In genomic region chr7:101542527-101543241, GRCh38 we compare ENCODE assay signal across 8 cellular contexts.
DNase-seq lines count a peak whose midpoint lies in the region; ATAC-seq and TF ChIP-seq lines count a peak whose summit lies in the region.

No MANE protein-coding gene starts in this region.

- WGBS in lung, 2 donors = 34 to 45% methylated on average over 16 of the region's 16 CpGs

- TF ChIP-seq CTCF in lung (IDR thresholded peaks at IDR 0.05; ENCODE audit: control extremely low read depth, extremely low read depth) = peak; percentile 76

- no peaks in the 10 kb centered on the region for H3K4me1 ChIP-seq in lung (ENCODE audit: control insufficient read depth in 2 of 2, insufficient read depth in 2 of 2, low read length in 2 of 2)

- H3K36me3 ChIP-seq in lung (ENCODE audit: control insufficient read depth in 2 of 2, insufficient read depth in 2 of 2, low read length in 2 of 2) = no peaks in the 10 kb centered on the region

- no peak overlapping the region for H3K27ac ChIP-seq in lung (ENCODE audit: low read depth in 1 of 2, low read length in 1 of 2)

- no peaks in the 10 kb centered on the region for H3K27me3 ChIP-seq in lung (ENCODE audit: control insufficient read depth, insufficient read depth)

- peaks cover 0 to 2% of the 10 kb centered on the region in 2 donors for H3K9me3 ChIP-seq in lung (ENCODE audit: control insufficient read depth in 2 of 2, insufficient read depth in 1 of 2, low read length in 1 of 2)

- H3K4me3 ChIP-seq in lung = no peak overlapping the region

- peak; percentile 73 for ATAC-seq in lung (ENCODE audit: insufficient read depth, low FRiP score)
- ATAC-seq in GM19324 (IDR thresholded peaks at IDR 0.05; ENCODE audit: low FRiP score, unreplicated experiment) = no peak

- DNase-seq in DMS 273 (lab: John Stamatoyannopoulos, UW; ENCODE audit: unreplicated experiment) = peak; percentile 88
- no peak for DNase-seq in DMS 273 treated with DMSO at 0.1 percent for 48 hours (lab: John Stamatoyannopoulos, UW)
- peak; percentile 23 for DNase-seq in NCI-H2107 (lab: John Stamatoyannopoulos, UW)
- DNase-seq in activated CD4-positive, alpha-beta T cell treated with anti-CD3 and anti-CD28 coated beads for 4 hours = peak; percentile 59 to 81
- peak; percentile 72 for DNase-seq in cerebellum (ENCODE audit: low spot score)
- peak; percentile 70 for DNase-seq in lung (ENCODE audit: low spot score)
- peak; percentile 56 for DNase-seq in stimulated activated CD8-positive, alpha-beta memory T cell treated with anti-CD3 and anti-CD28 coated beads, Interleukin-15, amount 100 ng/mL, for 24 hours (ENCODE audit: low read depth)
